ENCODE assay signal across 9 cellular contexts in the genomic region with DNA sequence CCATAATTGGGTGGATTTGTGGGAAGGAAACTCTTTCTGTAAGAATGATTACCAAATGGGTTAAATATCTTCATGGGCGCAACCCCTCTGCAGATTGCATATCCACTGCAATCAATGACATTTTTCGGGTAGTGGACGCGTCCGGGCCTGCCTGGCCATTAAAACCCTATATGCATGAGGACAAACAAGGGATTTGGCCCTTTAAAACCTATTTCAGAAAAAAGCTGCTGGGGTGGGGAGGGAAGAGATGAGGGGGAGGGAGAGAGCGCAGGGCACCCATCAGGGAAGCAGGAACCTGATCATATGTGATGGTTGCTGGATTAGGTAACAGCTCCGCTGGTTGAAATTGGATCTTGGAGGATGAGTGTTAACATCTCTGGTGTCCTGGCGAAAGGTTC.
DNase-seq lines count a peak whose midpoint lies in the region; ATAC-seq and TF ChIP-seq lines count a peak whose summit lies in the region.
"Had no signal": no experiment of that assay in that cellular context is flagged by ENCODE, and none has a peak within 500 bp of the region (broad histone marks: within the 10 kb centered on the region; RNA-seq: fewer than 3 reads in every experiment).

No MANE protein-coding gene starts in this region.

- no peaks in the 10 kb centered on the region for H3K27me3 ChIP-seq in left ventricle myocardium inferior (ENCODE audit: low read depth)
- no peaks in the 10 kb centered on the region for H3K27me3 ChIP-seq in PC-3 (ENCODE audit: low read length)
- no peaks in the 10 kb centered on the region for H3K27me3 ChIP-seq in gastroesophageal sphincter
- no peaks in the 10 kb centered on the region for H3K27me3 ChIP-seq in uterus
- H3K27me3 ChIP-seq in tibial nerve, result no peaks in the 10 kb centered on the region
- H3K27me3 ChIP-seq: SJSA1 had no signal

- TF ChIP-seq POLR2A in gastroesophageal sphincter (IDR thresholded peaks at IDR 0.05) (no peak), uterus (IDR thresholded peaks at IDR 0.05) (no peak), tibial nerve (IDR thresholded peaks at IDR 0.05) (no peak)

- H2AFZ ChIP-seq in PC-3 (ENCODE audit: low read length), result peak overlapping the region; percentile 57

- no peaks in the 10 kb centered on the region for H3F3A ChIP-seq in PC-3 (ENCODE audit: low read length, unreplicated experiment)

- TF ChIP-seq EP300 in gastroesophageal sphincter (IDR thresholded peaks at IDR 0.05), result no peak
- no peak for TF ChIP-seq EP300 in tibial nerve (IDR thresholded peaks at IDR 0.05)

- ATAC-seq in PC-3 (no peak), gastroesophageal sphincter (no peak)

- no peak overlapping the region for H3K9ac ChIP-seq in PC-3 (ENCODE audit: low read length)

- peaks cover 6% of the 10 kb centered on the region for H3K36me3 ChIP-seq in left ventricle myocardium inferior
- no peaks in the 10 kb centered on the region for H3K36me3 ChIP-seq in PC-3 (ENCODE audit: low read depth, low read length)
- peaks cover 0 to 5% of the 10 kb centered on the region in 2 donors for H3K36me3 ChIP-seq in gastroesophageal sphincter
- no peaks in the 10 kb centered on the region for H3K36me3 ChIP-seq in uterus
- peaks cover 0 to 6% (median 0%) of the 10 kb centered on the region in 3 donors for H3K36me3 ChIP-seq in tibial nerve
- H3K36me3 ChIP-seq: SJSA1 had no signal

- WGBS in gastroesophageal sphincter (ENCODE audit: low coverage in 1 of 2), 2 donors, result 46 to 47% methylated on average over 2 to 8 of the region's 8 CpGs
- WGBS in tibial nerve, 2 donors, result 77 to 88% methylated on average over 8 of the region's 8 CpGs

- BruUV-seq in PC-3 (replicated peaks; lab: Mats Ljungman, UMichigan), result no TSS peak

- POLR2A ChIA-PET in PC-3 (lab: Charles Lee; ENCODE audit: unreplicated experiment), result interaction anchor here (0.6 kb wide), 1 partner anchor 1471 kb away, joined by 3 read pairs; no protein-coding TSS in a partner anchor

- H3K4me1 ChIP-seq in left ventricle myocardium inferior (peaks cover 74% of the 10 kb centered on the region), PC-3 (ENCODE audit: insufficient read depth, low read length) (peaks cover 4% of the 10 kb centered on the region; the same call in 1 of the 2 replicates), gastroesophageal sphincter (peaks cover 22 to 98% (median 27%) of the 10 kb centered on the region in 3 donors), uterus (peaks cover 15 to 19% of the 10 kb centered on the region in 2 donors), tibial nerve (peaks cover 0 to 39% (median 7%) of the 10 kb centered on the region in 4 donors)

- H4K20me1 ChIP-seq in PC-3 (ENCODE audit: low read length), result no peaks in the 10 kb centered on the region

- H3K4me3 ChIP-seq in left ventricle myocardium inferior (no peak overlapping the region), PC-3 (ENCODE audit: low read length) (no peak overlapping the region), gastroesophageal sphincter (no peak overlapping the region), uterus (no peak overlapping the region), tibial nerve (no peak overlapping the region)
- H3K4me3 ChIP-seq: SJSA1 had no signal

- peak overlapping the region; percentile 81 for H3K27ac ChIP-seq in left ventricle myocardium inferior (replicated peaks)
- no peak overlapping the region for H3K27ac ChIP-seq in PC-3 (ENCODE audit: low read length)
- H3K27ac ChIP-seq in gastroesophageal sphincter, result peak overlapping the region; percentile 60 to 83 (median 81)
- H3K27ac ChIP-seq in uterus, result peak overlapping the region; percentile 92 to 94
- H3K27ac ChIP-seq in tibial nerve, result peak overlapping the region in 1 of 4 donors; percentile 41
- H3K27ac ChIP-seq: SJSA1 had no signal

- no peaks in the 10 kb centered on the region for H3K9me3 ChIP-seq in left ventricle myocardium inferior (replicated peaks)
- no peaks in the 10 kb centered on the region for H3K9me3 ChIP-seq in PC-3 (ENCODE audit: low read length)
- no peaks in the 10 kb centered on the region for H3K9me3 ChIP-seq in gastroesophageal sphincter
- no peaks in the 10 kb centered on the region for H3K9me3 ChIP-seq in uterus
- H3K9me3 ChIP-seq in tibial nerve, result no peaks in the 10 kb centered on the region
- H3K9me3 ChIP-seq: SJSA1 had no signal

- H3K9me2 ChIP-seq in PC-3 (replicated peaks; ENCODE audit: low read length), result no peaks in the 10 kb centered on the region

- no peak for TF ChIP-seq CTCF in left ventricle myocardium inferior (IDR thresholded peaks at IDR 0.05; ENCODE audit: borderline replicate concordance)
- TF ChIP-seq CTCF in PC-3 (conservative IDR thresholded peaks at IDR 0.05; ENCODE audit: low read depth, low read length), result no peak
- no peak for TF ChIP-seq CTCF in gastroesophageal sphincter (IDR thresholded peaks at IDR 0.05)
- no peak for TF ChIP-seq CTCF in uterus (IDR thresholded peaks at IDR 0.05)
- no peak for TF ChIP-seq CTCF in tibial nerve (IDR thresholded peaks at IDR 0.05)

- DNase-seq in left ventricle myocardium inferior (no peak), cardiac septum (ENCODE audit: low spot score) (no peak), PC-3 (no peak), uterus (no peak), tibial nerve (ENCODE audit: low spot score in 2 of 2) (no peak), UCSD-AML1 (lab: John Stamatoyannopoulos, UW; ENCODE audit: unreplicated experiment) (no peak)
- no peak for DNase-seq in activated naive CD4-positive, alpha-beta T cell treated with anti-CD3 and anti-CD28 coated beads, Interleukin-2, amount 50 U/mL, for 16 hours

- CTCF ChIA-PET in PC-3 (lab: Charles Lee), result interaction anchor here (0.7 to 1.5 kb wide), 3 partner anchors 115 to 285 kb away, joined by 3 to 8 read pairs (median 3); a partner anchor contains a TSS

- H3K4me2 ChIP-seq in PC-3 (ENCODE audit: low read length), result no peak overlapping the region

- no peaks in the 10 kb centered on the region for H3K79me2 ChIP-seq in PC-3 (ENCODE audit: low read length)

- intact Hi-C loops in left ventricle myocardium inferior (cut with micrococcal nuclease) (loop anchor here (10.0 kb wide), 1 partner anchor 223 kb away; no protein-coding TSS in a partner anchor), cardiac septum (cut with DNase I) (loop anchor here (2.0 to 10.0 kb wide), 5 partner anchors 75 to 963 kb away; a partner anchor contains a TSS), PC-3 (cut with micrococcal nuclease) (loop anchor here (1.0 to 5.0 kb wide), 6 partner anchors 16 to 1251 kb away; no protein-coding TSS in a partner anchor), uterus (cut with DNase I; ENCODE audit: low total_unique reads) (loop anchor here (10.0 kb wide), 3 partner anchors 93 to 203 kb away; no protein-coding TSS in a partner anchor)
